Comparison of ENCODE assay signal across 9 cellular contexts in genomic region chr12:44248436-44248835, GRCh38.
"Had no signal": no experiment of that assay in that cellular context is flagged by ENCODE, and none has a peak within 500 bp of the region (broad histone marks: within the 10 kb centered on the region; RNA-seq: fewer than 3 reads in every experiment).

No MANE protein-coding gene starts in this region.

- H3K4me2 ChIP-seq: GM23338 had no signal

- ATAC-seq: HCT116 had no signal

- DNase-seq: GM23248, GOT3, H7, H9, HCEC 1CT, HFFc6 had no signal

- H3K9ac ChIP-seq: GM23248 had no signal

- H3K4me3 Mint-ChIP-seq: GM23338, H9, HFFc6 had no signal

- H3K4me3 ChIP-seq: GM23248, GM23338, HAP-1 had no signal

- H3K9me3 Mint-ChIP-seq: GM23338, HFFc6 had no signal

- H3K9me3 ChIP-seq: HAP-1 had no signal

- H3K27ac Mint-ChIP-seq: GM23338, HFFc6 had no signal

- H3K36me3 ChIP-seq: HAP-1 had no signal

- H3K27ac ChIP-seq: GM23248 had no signal

- H3K4me1 ChIP-seq: HAP-1 had no signal

- H3K4me1 Mint-ChIP-seq: GM23338 had no signal

- H2AFZ ChIP-seq: GM23248, GM23338 had no signal
